ENCODE assay signal across 21 cellular contexts in genomic region chr1:190102757-190103326, GRCh38.
DNase-seq lines count a peak whose midpoint lies in the region; ATAC-seq, FAIRE-seq and TF ChIP-seq lines count a peak whose summit lies in the region.
"Had no signal": no experiment of that assay in that cellular context is flagged by ENCODE, and none has a peak within 500 bp of the region (broad histone marks: within the 10 kb centered on the region; RNA-seq: fewer than 3 reads in every experiment).

No MANE protein-coding gene starts in this region.

- POLR2A ChIA-PET in A549 (lab: Yijun Ruan, JAX): no interaction called here

- H3K79me2 ChIP-seq in SU-DHL-6 (ENCODE audit: insufficient read depth, low read length): no peaks in the 10 kb centered on the region

- TF ChIP-seq POLR2A in A549 (IDR thresholded peaks at IDR 0.05; ENCODE audit: low read length): no peak

- 0 out of 3 replicates have a peak overlapping the region, but pooled peaks have one; percentile 19 for H3K4me2 ChIP-seq in A549
- no peak overlapping the region for H3K4me2 ChIP-seq in SU-DHL-6 (ENCODE audit: low read depth, low read length, poor library complexity, severe bottlenecking)

- no peaks in the 10 kb centered on the region for H3F3A ChIP-seq in SU-DHL-6 (ENCODE audit: insufficient read depth)

- no peaks in the 10 kb centered on the region for H3K27me3 ChIP-seq in SU-DHL-6 (ENCODE audit: low read length)
- H3K27me3 ChIP-seq: BE2C had no signal

- CTCF ChIA-PET in A549 (lab: Yijun Ruan, JAX): no interaction called here

- H3K9me3 ChIP-seq in A549: no peaks in the 10 kb centered on the region
- no peaks in the 10 kb centered on the region for H3K9me3 ChIP-seq in SU-DHL-6 (ENCODE audit: insufficient read depth, low read length)
- H3K9me3 ChIP-seq: BE2C had no signal

- H4K20me1 ChIP-seq in SU-DHL-6 (ENCODE audit: low read depth, low read length): no peaks in the 10 kb centered on the region

- H3K36me3 ChIP-seq in SU-DHL-6 (ENCODE audit: low read length): no peaks in the 10 kb centered on the region
- H3K36me3 ChIP-seq: BE2C had no signal

- no peak for FAIRE-seq in A549 (lab: Jason Lieb, UNC)
- FAIRE-seq: GM12891, GM18507, H1 had no signal

- intact Hi-C loops in left colon (cut with DNase I, micrococcal nuclease): no loop called here

- H3K4me3 ChIP-seq in A549 (no peak overlapping the region), SU-DHL-6 (ENCODE audit: insufficient read depth, low read length, poor library complexity, severe bottlenecking) (no peak overlapping the region)

- H3K27ac ChIP-seq in A549 (no peak overlapping the region), SU-DHL-6 (ENCODE audit: low read depth, low read length) (no peak overlapping the region), substantia nigra (ENCODE audit: low read depth, low read length, poor library complexity, severe bottlenecking) (no peak overlapping the region)

- WGBS in A549 (ENCODE audit: missing lambda C conversion rate): 53% methylated on average over 5 of the region's 5 CpGs

- no peak for TF ChIP-seq EP300 in A549 (IDR thresholded peaks at IDR 0.05)

- peaks cover 6% of the 10 kb centered on the region; the same call in 2 of the 3 replicates for H3K4me1 ChIP-seq in A549

- no peak for TF ChIP-seq CTCF in A549 (IDR thresholded peaks at IDR 0.05)
- no peak for TF ChIP-seq CTCF in SU-DHL-6 (IDR thresholded peaks at IDR 0.05; ENCODE audit: insufficient read depth, low read length, poor library complexity, severe bottlenecking)

- no peaks in the 10 kb centered on the region for H3K9me2 ChIP-seq in SU-DHL-6 (replicated peaks; ENCODE audit: insufficient read depth, low read length)

- H3K9ac ChIP-seq in SU-DHL-6 (ENCODE audit: low read length): no peak overlapping the region

- no peak for TF ChIP-seq RAD21 in A549 (conservative IDR thresholded peaks at IDR 0.05 in 1 of 2, IDR thresholded peaks at IDR 0.05 in 1 of 2)

- H2AFZ ChIP-seq in SU-DHL-6 (ENCODE audit: low read depth, low read length, severe bottlenecking): peak overlapping the region; percentile 80

- ATAC-seq in A549: no peak
- ATAC-seq in left colon: peak; percentile 20
- ATAC-seq: Panc1 had no signal

- DNase-seq in A549 (ENCODE audit: low read depth in 1 of 2, low spot score in 1 of 2): no peak
- peak; percentile 15 for DNase-seq in LHCN-M2 (ENCODE audit: low read depth)
- no peak for DNase-seq in left colon
- no peak for DNase-seq in substantia nigra (lab: John Stamatoyannopoulos, UW)
- DNase-seq in NCI-H510A (lab: John Stamatoyannopoulos, UW): no peak
- DNase-seq in dedifferentiated amniotic fluid mesenchymal stem cell (ENCODE audit: extremely low spot score): no peak
- no peak for DNase-seq in activated effector memory CD4-positive, alpha-beta T cell treated with Interleukin-2 at 50 U/mL for 16 hours
- DNase-seq: 8988T; BE2C; CD4-positive, CD25-positive, alpha-beta regulatory T cell; COR-L47; DMS153; KG1; NCI-H1930; NCI-H226; NCI-H524 treated with DMSO at 0.1 percent for 48 hours had no signal

TF ChIP-seq in A549, 52 proteins besides CTCF, POLR2A, EP300 and RAD21:
- TF ChIP-seq CBX8 (IDR thresholded peaks at IDR 0.05) (no peak), KDM1A (IDR thresholded peaks at IDR 0.05; ENCODE audit: low read depth) (no peak), ELK1 (IDR thresholded peaks at IDR 0.05; ENCODE audit: low read depth, low read length) (no peak), POLR2AphosphoS2 (conservative IDR thresholded peaks at IDR 0.05; ENCODE audit: low read length) (no peak), JUN (IDR thresholded peaks at IDR 0.05) (no peak), MAFK (IDR thresholded peaks at IDR 0.05; ENCODE audit: partially characterized antibody) (no peak), CHD2 (IDR thresholded peaks at IDR 0.05; ENCODE audit: low read length, partially characterized antibody) (no peak), HES2 (IDR thresholded peaks at IDR 0.05) (no peak)
